Comparison of ENCODE assay signal across 8 cellular contexts in genomic region chr16:8675183-8676159, GRCh38. TPM values are rescaled to one million over a fixed set of nuclear protein-coding genes. Genes with fewer than 3 reads are reported as not detected.
DNase-seq lines count a peak whose midpoint lies in the region; ATAC-seq and TF ChIP-seq lines count a peak whose summit lies in the region.

No MANE protein-coding gene starts in this region.

- TF ChIP-seq EP300 in sigmoid colon (IDR thresholded peaks at IDR 0.05), result no peak

- H3K27ac ChIP-seq in duodenal mucosa (ENCODE audit: low read depth, low read length) (no peak overlapping the region), sigmoid colon (no peak overlapping the region)

- TF ChIP-seq CTCF in sigmoid colon (IDR thresholded peaks at IDR 0.05), result no peak

- H3K4me3 ChIP-seq in H7 (ENCODE audit: insufficient read depth, low read depth, low read length) (no peak overlapping the region), duodenal mucosa (ENCODE audit: low read depth in 1 of 2, low read length in 2 of 2) (peak overlapping the region; percentile 77 to 80), sigmoid colon (peak overlapping the region in 3 of 4 donors; percentile 57 to 64 (median 60))

- peaks cover 35 to 40% of the 10 kb centered on the region in 2 donors for H3K4me1 ChIP-seq in duodenal mucosa (ENCODE audit: control insufficient read depth in 1 of 2, insufficient read depth in 2 of 2, low read length in 2 of 2)
- H3K4me1 ChIP-seq in sigmoid colon, result peaks cover 0 to 14% (median 11%) of the 10 kb centered on the region in 4 donors

- intact Hi-C loops in sigmoid colon (cut with DNase I), result no loop called here

- no peak for ATAC-seq in GM21526 (IDR thresholded peaks at IDR 0.05; ENCODE audit: low FRiP score, unreplicated experiment)
- ATAC-seq in HG02852 (IDR thresholded peaks at IDR 0.05; ENCODE audit: unreplicated experiment), result no peak

- H3K36me3 ChIP-seq in H7 (replicated peaks; ENCODE audit: control insufficient read depth, insufficient read depth, low read length), result no peaks in the 10 kb centered on the region
- peaks cover 0 to 3% of the 10 kb centered on the region in 2 donors for H3K36me3 ChIP-seq in duodenal mucosa (ENCODE audit: control insufficient read depth in 1 of 2, insufficient read depth in 2 of 2, low read length in 2 of 2)
- H3K36me3 ChIP-seq in sigmoid colon, result no peaks in the 10 kb centered on the region

- H3K9ac ChIP-seq in duodenal mucosa (ENCODE audit: low read depth in 1 of 2, low read length in 2 of 2), result peak overlapping the region; percentile 72 to 75

- peak; percentile 47 for DNase-seq in H7
- peak; percentile 46 for DNase-seq in activated CD4-positive, CD25-positive, alpha-beta regulatory T cell treated with anti-CD3 and anti-CD28 coated beads, Interleukin-2, amount 50 U/mL, for 72 hours
- peak; percentile 66 for DNase-seq in sigmoid colon
- no peak for DNase-seq in cerebellar nuclear complex (lab: John Stamatoyannopoulos, UW)
- DNase-seq in NCI-H2171 treated with DMSO at 0.1 percent for 48 hours (lab: John Stamatoyannopoulos, UW), result no peak

- no peak for TF ChIP-seq POLR2A in sigmoid colon (IDR thresholded peaks at IDR 0.05)

- H3K9me3 ChIP-seq in duodenal mucosa (ENCODE audit: control insufficient read depth in 1 of 2, low read length in 2 of 2) (peaks cover 3 to 5% of the 10 kb centered on the region in 2 donors), sigmoid colon (no peaks in the 10 kb centered on the region)

- 60 to 63% methylated on average over 13 of the region's 13 CpGs for WGBS in sigmoid colon, 2 donors

- H3K27me3 ChIP-seq in H7 (ENCODE audit: control insufficient read depth, insufficient read depth, low read length), result peaks cover 20% of the 10 kb centered on the region
- no peaks in the 10 kb centered on the region for H3K27me3 ChIP-seq in duodenal mucosa (ENCODE audit: control insufficient read depth in 1 of 2, insufficient read depth in 2 of 2, low read length in 2 of 2)
- no peaks in the 10 kb centered on the region for H3K27me3 ChIP-seq in sigmoid colon

RNA-seq across cellular contexts. Expression of gene ABAT, which starts 1.1 kb away (rescaled TPM):
- 1.8 and 3.1 TPM in 2 replicates for total RNA-seq in H7 (2014; rRNA removed; shearing (Covaris generic))
- 1 to 10 TPM; 4.1 to 8.3 (median 6.0) TPM for total RNA-seq in sigmoid colon
- 10 to 100 TPM in 1 of 3 donors, 1 to 10 TPM in 2; 8.2 to 12.0 (median 9.6) TPM for polyA plus RNA-seq in sigmoid colon

RNA-seq across cellular contexts. Expression of gene METTL22, which starts 54.0 kb away (rescaled TPM):
- 43.7 and 53.6 TPM in 2 replicates for total RNA-seq in H7 (2014; rRNA removed; shearing (Covaris generic))
- total RNA-seq in sigmoid colon, result 10 to 100 TPM; 25.3 to 55.1 (median 35.1) TPM
- 10 to 100 TPM in 2 of 3 donors, 1 to 10 TPM in 1; 8.6 to 17.2 (median 11.4) TPM for polyA plus RNA-seq in sigmoid colon

Comparison
In these comparisons a context has a peak if more than half of its experiments do, and no peak if none do; other contexts are left out.
1. DNase-seq: peak in H7 (single experiment), activated CD4-positive, CD25-positive, alpha-beta regulatory T cell treated with anti-CD3 and anti-CD28 coated beads, Interleukin-2, amount 50 U/mL, for 72 hours (single experiment) and sigmoid colon (single experiment); none in cerebellar nuclear complex (0 of 2) and NCI-H2171 treated with DMSO at 0.1 percent for 48 hours (single experiment).